ENCODE assay signal across 12 cellular contexts in genomic region chr3:9403463-9403862, GRCh38. TPM values are rescaled to one million over a fixed set of nuclear protein-coding genes. Genes with fewer than 3 reads are reported as not detected.
DNase-seq lines count a peak whose midpoint lies in the region; ATAC-seq and TF ChIP-seq lines count a peak whose summit lies in the region.
"Had no signal": no experiment of that assay in that cellular context is flagged by ENCODE, and none has a peak within 500 bp of the region (broad histone marks: within the 10 kb centered on the region; RNA-seq: fewer than 3 reads in every experiment).

No MANE protein-coding gene starts in this region.

- H3K36me3 ChIP-seq in Loucy (ENCODE audit: insufficient read depth, low read length) (no peaks in the 10 kb centered on the region), neural progenitor cell (peaks cover 3% of the 10 kb centered on the region)
- peaks cover 0 to under 1% (median 0%) of the 10 kb centered on the region in 3 experiments for H3K36me3 ChIP-seq in naive thymus-derived CD4-positive, alpha-beta T cell (ENCODE audit: control insufficient read depth in 2 of 3, insufficient read depth in 3 of 3, low read length in 3 of 3)
- H3K36me3 ChIP-seq: vagina had no signal

- H3K4me1 Mint-ChIP-seq in CD4-positive, alpha-beta T cell (ENCODE audit: low read depth): peaks cover 95% of the 10 kb centered on the region
- H3K4me1 Mint-ChIP-seq in chondrocyte (ENCODE audit: low read depth): peaks cover 81% of the 10 kb centered on the region
- H3K4me1 Mint-ChIP-seq in neural progenitor cell: peaks cover 51% of the 10 kb centered on the region
- peaks cover 76 to 99% of the 10 kb centered on the region in 2 donors for H3K4me1 Mint-ChIP-seq in immature natural killer cell
- H3K4me1 Mint-ChIP-seq in naive thymus-derived CD4-positive, alpha-beta T cell: peaks cover 57 to 98% (median 93%) of the 10 kb centered on the region in 7 donors

- ATAC-seq in CD4-positive, alpha-beta T cell (ENCODE audit: poor library complexity): no peak
- ATAC-seq in naive thymus-derived CD4-positive, alpha-beta T cell: no peak

- no peaks in the 10 kb centered on the region for H3K9me3 Mint-ChIP-seq in CD4-positive, alpha-beta T cell
- no peaks in the 10 kb centered on the region for H3K9me3 Mint-ChIP-seq in chondrocyte (ENCODE audit: low read depth)
- peaks cover 14% of the 10 kb centered on the region for H3K9me3 Mint-ChIP-seq in neural progenitor cell
- H3K9me3 Mint-ChIP-seq in immature natural killer cell: peaks cover 0 to 2% (median 0%) of the 10 kb centered on the region in 6 donors
- H3K9me3 Mint-ChIP-seq in naive thymus-derived CD4-positive, alpha-beta T cell: no peaks in the 10 kb centered on the region

- no peaks in the 10 kb centered on the region for H3K27me3 ChIP-seq in CD4-positive, alpha-beta T cell (ENCODE audit: control insufficient read depth, insufficient read depth, low read length)
- H3K27me3 ChIP-seq in Loucy (ENCODE audit: insufficient read depth, low read length, poor library complexity, severe bottlenecking) (no peaks in the 10 kb centered on the region), neural progenitor cell (no peaks in the 10 kb centered on the region)
- H3K27me3 ChIP-seq in naive thymus-derived CD4-positive, alpha-beta T cell (ENCODE audit: control insufficient read depth in 2 of 2, insufficient read depth in 2 of 2, low read length in 2 of 2): no peaks in the 10 kb centered on the region
- H3K27me3 ChIP-seq: vagina had no signal

- POLR2A ChIA-PET in CD4-positive, alpha-beta T cell (lab: Charles Lee): interaction anchor here (1.4 kb wide), 1 partner anchor 246 kb away, joined by 3 read pairs; the partner anchor contains the start of gene MTMR14
- POLR2A ChIA-PET in naive thymus-derived CD4-positive, alpha-beta T cell (lab: Charles Lee): interaction anchor here (1.0 to 1.9 kb wide), 4 partner anchors 13 to 40 kb away, joined by 4 to 6 read pairs (median 4); partner anchors contain the start of gene THUMPD3

- no peaks in the 10 kb centered on the region for H3K9me3 ChIP-seq in CD4-positive, alpha-beta T cell (ENCODE audit: control insufficient read depth, low read length)
- H3K9me3 ChIP-seq in Loucy (ENCODE audit: insufficient read depth, low read depth, low read length) (no peaks in the 10 kb centered on the region), neural progenitor cell (ENCODE audit: low read depth) (no peaks in the 10 kb centered on the region)
- H3K9me3 ChIP-seq in naive thymus-derived CD4-positive, alpha-beta T cell (ENCODE audit: control insufficient read depth in 2 of 3, low read length in 3 of 3): no peaks in the 10 kb centered on the region
- H3K9me3 ChIP-seq: vagina had no signal

- CTCF ChIA-PET in CD4-positive, alpha-beta T cell (lab: Charles Lee): interaction anchor here (1.5 to 1.6 kb wide), 2 partner anchors 13 to 50 kb away, joined by 5 to 6 read pairs; no protein-coding TSS in a partner anchor
- CTCF ChIA-PET in naive thymus-derived CD4-positive, alpha-beta T cell (lab: Charles Lee): interaction anchor here (0.7 kb wide), 1 partner anchor 52 kb away, joined by 3 read pairs; no protein-coding TSS in a partner anchor

- TF ChIP-seq CTCF in CD4-positive, alpha-beta T cell (IDR thresholded peaks at IDR 0.05): no peak
- TF ChIP-seq CTCF in Loucy (conservative IDR thresholded peaks at IDR 0.05; ENCODE audit: low read length) (no peak), chondrocyte (IDR thresholded peaks at IDR 0.05) (no peak), neural progenitor cell (IDR thresholded peaks at IDR 0.05) (no peak)

- H3K4me3 ChIP-seq in Loucy (ENCODE audit: low read length, poor library complexity, severe bottlenecking): peak overlapping the region; percentile 81
- H3K4me3 ChIP-seq in neural progenitor cell: peak overlapping the region; percentile 94
- H3K4me3 ChIP-seq in naive thymus-derived CD4-positive, alpha-beta T cell (ENCODE audit: low read length): no peak overlapping the region
- H3K4me3 ChIP-seq: vagina had no signal

- peaks cover 100% of the 10 kb centered on the region for H4K20me1 ChIP-seq in Loucy (ENCODE audit: insufficient read depth, low read length, poor library complexity, severe bottlenecking)
- peaks cover 89% of the 10 kb centered on the region for H4K20me1 ChIP-seq in neural progenitor cell (ENCODE audit: low read depth)

- peaks cover 100% of the 10 kb centered on the region for H3K79me2 ChIP-seq in Loucy (ENCODE audit: insufficient read depth, low read length)
- H3K79me2 ChIP-seq in neural progenitor cell (ENCODE audit: low read depth): peaks cover 100% of the 10 kb centered on the region

- no peaks in the 10 kb centered on the region for H3K9me2 ChIP-seq in Loucy (replicated peaks; ENCODE audit: low read depth, low read length)

- no peak overlapping the region for H3K4me3 Mint-ChIP-seq in CD4-positive, alpha-beta T cell
- H3K4me3 Mint-ChIP-seq in chondrocyte (ENCODE audit: unreplicated experiment) (no peak overlapping the region), neural progenitor cell (peak overlapping the region; percentile 10), immature natural killer cell (no peak overlapping the region)
- peak overlapping the region in 3 of 10 donors; percentile 35 to 99 (median 56) for H3K4me3 Mint-ChIP-seq in naive thymus-derived CD4-positive, alpha-beta T cell

- H3F3A ChIP-seq in Loucy (ENCODE audit: low read depth): no peaks in the 10 kb centered on the region
- peaks cover 66% of the 10 kb centered on the region for H3F3A ChIP-seq in neural progenitor cell (ENCODE audit: low read depth)

- H3K4me1 ChIP-seq in Loucy (ENCODE audit: insufficient read depth, low read length, poor library complexity, severe bottlenecking) (peaks cover 65% of the 10 kb centered on the region), neural progenitor cell (peaks cover 55% of the 10 kb centered on the region)
- H3K4me1 ChIP-seq in naive thymus-derived CD4-positive, alpha-beta T cell (ENCODE audit: control insufficient read depth in 2 of 2, insufficient read depth in 2 of 2, low read length in 2 of 2): peaks cover 42 to 45% of the 10 kb centered on the region in 2 donors

- H3K9ac ChIP-seq in Loucy (ENCODE audit: low read depth, low read length, poor library complexity, severe bottlenecking) (peak overlapping the region; percentile 98), neural progenitor cell (no peak overlapping the region)

- no peak overlapping the region for H3K27ac ChIP-seq in CD4-positive, alpha-beta T cell (ENCODE audit: low read depth, low read length)
- H3K27ac ChIP-seq in neural progenitor cell: peak overlapping the region; percentile 96
- no peak overlapping the region for H3K27ac ChIP-seq in naive thymus-derived CD4-positive, alpha-beta T cell (ENCODE audit: low read depth, low read length)

- H3K4me2 ChIP-seq in Loucy (ENCODE audit: low read depth, low read length, poor library complexity, severe bottlenecking): peak overlapping the region; percentile 96
- peak overlapping the region; percentile 99 for H3K4me2 ChIP-seq in neural progenitor cell

- no peaks in the 10 kb centered on the region for H3K27me3 Mint-ChIP-seq in CD4-positive, alpha-beta T cell
- H3K27me3 Mint-ChIP-seq in chondrocyte (ENCODE audit: low read depth) (no peaks in the 10 kb centered on the region), neural progenitor cell (ENCODE audit: insufficient read depth, low read depth) (peaks cover 2% of the 10 kb centered on the region), immature natural killer cell (ENCODE audit: low read depth in 3 of 3) (peaks cover 5 to 6% (median 5%) of the 10 kb centered on the region in 3 donors)
- no peaks in the 10 kb centered on the region for H3K27me3 Mint-ChIP-seq in naive thymus-derived CD4-positive, alpha-beta T cell
- H3K27me3 Mint-ChIP-seq: activated naive CD8-positive, alpha-beta T cell had no signal

- DNase-seq in CD4-positive, alpha-beta T cell: no peak
- DNase-seq in chondrocyte (ENCODE audit: low spot score): no peak
- no peak for DNase-seq in neural progenitor cell (ENCODE audit: low spot score)
- no peak for DNase-seq in immature natural killer cell
- DNase-seq in naive thymus-derived CD4-positive, alpha-beta T cell: no peak
- DNase-seq in NCI-H146 (lab: John Stamatoyannopoulos, UW): no peak
- DNase-seq in HK-2 (ENCODE audit: unreplicated experiment): no peak
- DNase-seq: activated CD8-positive, alpha-beta memory T cell treated with anti-CD3 and anti-CD28 coated beads, Interleukin-2, amount 50 U/mL, for 4 hours; NCI-H2107 had no signal

- peaks cover 11% of the 10 kb centered on the region for H3K36me3 Mint-ChIP-seq in CD4-positive, alpha-beta T cell (ENCODE audit: low read depth)
- H3K36me3 Mint-ChIP-seq in chondrocyte (ENCODE audit: low read depth): peaks cover 1% of the 10 kb centered on the region
- H3K36me3 Mint-ChIP-seq in neural progenitor cell: peaks cover 15% of the 10 kb centered on the region
- H3K36me3 Mint-ChIP-seq in immature natural killer cell: no peaks in the 10 kb centered on the region
- peaks cover under 1 to 12% (median 2%) of the 10 kb centered on the region in 5 donors for H3K36me3 Mint-ChIP-seq in naive thymus-derived CD4-positive, alpha-beta T cell

- H2AFZ ChIP-seq in Loucy (ENCODE audit: low read length) (no peak overlapping the region), neural progenitor cell (replicated peaks) (no peak overlapping the region)

- H3K27ac Mint-ChIP-seq in CD4-positive, alpha-beta T cell: peak overlapping the region; percentile 65
- peak overlapping the region; percentile 100 for H3K27ac Mint-ChIP-seq in chondrocyte (ENCODE audit: unreplicated experiment)
- no peak overlapping the region for H3K27ac Mint-ChIP-seq in neural progenitor cell
- no peak overlapping the region for H3K27ac Mint-ChIP-seq in immature natural killer cell
- no peak overlapping the region for H3K27ac Mint-ChIP-seq in naive thymus-derived CD4-positive, alpha-beta T cell
- H3K27ac Mint-ChIP-seq: activated naive CD8-positive, alpha-beta T cell had no signal

- intact Hi-C loops in CD4-positive, alpha-beta T cell (cut with DNase I, micrococcal nuclease): loop anchor here in 1 of 2 experiments (2.0 kb wide), 1 partner anchor 17 kb away; no protein-coding TSS in a partner anchor
- intact Hi-C loops in naive thymus-derived CD4-positive, alpha-beta T cell (cut with micrococcal nuclease): no loop called here

RNA-seq across cellular contexts. Expression of gene SETD5, which starts 6.0 kb away (rescaled TPM):
- 10 to 100 TPM; 58.5 to 67.6 TPM for total RNA-seq in CD4-positive, alpha-beta T cell
- total RNA-seq in chondrocyte: 122 to 145 TPM (median 123 TPM) in 3 replicates
- 198 TPM in 2 replicates for total RNA-seq in neural progenitor cell (ENCODE audit: low replicate concordance)
- 10 to 100 TPM; 13.7 to 50.2 (median 19.2) TPM for polyA plus RNA-seq in immature natural killer cell
- 100 to 1,000 TPM; 120 to 157 (median 153) TPM for total RNA-seq in naive thymus-derived CD4-positive, alpha-beta T cell
- 10 to 100 TPM; 28.7 to 49.4 TPM for polyA plus RNA-seq in naive thymus-derived CD4-positive, alpha-beta T cell

RNA-seq across cellular contexts. Expression of gene THUMPD3, which starts 40.6 kb away (rescaled TPM):
- 10 to 100 TPM; 74.2 to 78.0 TPM for total RNA-seq in CD4-positive, alpha-beta T cell
- 41.7 to 49.8 TPM (median 43.9 TPM) in 3 replicates for total RNA-seq in chondrocyte
- total RNA-seq in neural progenitor cell (ENCODE audit: low replicate concordance): 20.5 and 23.9 TPM in 2 replicates
- polyA plus RNA-seq in immature natural killer cell: 10 to 100 TPM; 13.2 to 23.1 (median 15.3) TPM
- total RNA-seq in naive thymus-derived CD4-positive, alpha-beta T cell: 10 to 100 TPM; 39.4 to 54.8 (median 42.4) TPM
- 10 to 100 TPM; 24.1 to 25.9 TPM for polyA plus RNA-seq in naive thymus-derived CD4-positive, alpha-beta T cell

Comparison
In these comparisons a context has a peak if more than half of its experiments do, and no peak if none do; other contexts are left out.
1. H3K27ac Mint-ChIP-seq: peak in CD4-positive, alpha-beta T cell (single experiment) and chondrocyte (single experiment); none in neural progenitor cell (single experiment), immature natural killer cell (0 of 6) and naive thymus-derived CD4-positive, alpha-beta T cell (0 of 9).